In the genomic region with DNA sequence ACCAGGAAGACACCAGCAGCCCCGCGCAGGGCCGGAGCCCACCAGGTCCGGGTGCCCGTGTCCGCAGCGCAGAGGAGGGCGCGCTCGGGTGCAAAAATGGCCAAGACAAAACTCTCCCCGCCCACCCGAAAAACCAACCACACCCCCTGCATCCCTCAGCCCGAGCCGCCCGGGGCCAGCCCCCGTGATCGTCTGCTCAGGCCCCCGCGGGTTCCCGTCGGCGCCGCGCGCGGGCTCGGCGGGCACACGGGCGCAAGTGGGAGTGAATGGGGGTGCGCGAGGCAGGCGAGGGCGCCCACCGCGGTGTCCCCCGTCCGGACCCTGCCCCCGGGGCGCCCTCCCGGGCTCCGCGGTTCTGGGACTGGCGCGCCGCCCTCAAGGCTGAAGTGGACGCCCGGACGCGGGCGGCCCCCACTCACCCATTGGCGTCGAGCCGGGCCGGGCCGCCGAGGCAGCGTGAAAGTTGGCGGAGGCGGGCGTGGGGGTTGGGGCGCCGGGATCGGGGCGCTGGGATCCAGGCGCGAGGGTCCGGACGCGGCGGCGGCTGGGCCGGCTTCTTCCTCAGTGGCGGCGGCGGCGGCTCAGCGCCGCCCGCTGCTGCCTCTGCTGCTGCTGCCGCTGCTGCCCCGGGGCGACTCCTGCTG, we compare ENCODE assay signal across 8 cellular contexts. TPM values are rescaled to one million over a fixed set of nuclear protein-coding genes. Genes with fewer than 3 reads are reported as not detected.
DNase-seq lines count a peak whose midpoint lies in the region; ATAC-seq, FAIRE-seq and TF ChIP-seq lines count a peak whose summit lies in the region.

No MANE protein-coding gene starts in this region.

- H3K27ac Mint-ChIP-seq in activated T-cell treated with anti-CD3 and anti-CD28 coated beads, Interleukin-2, amount 50 U/mL, for 24 hours, result no peak overlapping the region

- no peak for FAIRE-seq in frontal cortex (lab: Jason Lieb, UNC)
- FAIRE-seq in pancreas (lab: Jason Lieb, UNC), result no peak

- H3K4me1 ChIP-seq in pancreas, result no peaks in the 10 kb centered on the region

- H3K36me3 ChIP-seq in pancreas, result no peaks in the 10 kb centered on the region

- no peaks in the 10 kb centered on the region for H3K36me3 Mint-ChIP-seq in activated T-cell treated with anti-CD3 and anti-CD28 coated beads, Interleukin-2, amount 50 U/mL, for 24 hours (ENCODE audit: low read depth)

- H3K27me3 ChIP-seq in pancreas, result no peaks in the 10 kb centered on the region

- H3K9me3 Mint-ChIP-seq in activated T-cell treated with anti-CD3 and anti-CD28 coated beads, Interleukin-2, amount 50 U/mL, for 24 hours, result no peaks in the 10 kb centered on the region

- no peaks in the 10 kb centered on the region for H3K9me3 ChIP-seq in pancreas

- 1 to 29% methylated on average over 29 to 83 of the region's 83 CpGs for WGBS in pancreas, 2 donors

- H3K4me3 ChIP-seq in GM12864 (ENCODE audit: low read depth, low read length) (peak overlapping the region; percentile 79), pancreas (peak overlapping the region; percentile 49 to 71 (median 54))

- H3K4me1 Mint-ChIP-seq in activated T-cell treated with anti-CD3 and anti-CD28 coated beads, Interleukin-2, amount 50 U/mL, for 24 hours (ENCODE audit: low read depth), result peaks cover 57% of the 10 kb centered on the region

- intact Hi-C loops in pancreas (cut with DNase I), result loop anchor here in 1 of 3 donors (10.0 kb wide), 1 partner anchor 152 kb away; no protein-coding TSS in a partner anchor

- TF ChIP-seq CTCF in GM12864 (IDR thresholded peaks at IDR 0.05; ENCODE audit: low read depth, low read length, missing control alignments), result no peak
- no peak for TF ChIP-seq CTCF in pancreas (IDR thresholded peaks at IDR 0.05)

- H3K27ac ChIP-seq in pancreas, result peak overlapping the region in 1 of 4 donors; percentile 44

- ATAC-seq in HG03521 (IDR thresholded peaks at IDR 0.05; ENCODE audit: unreplicated experiment), result peak; percentile 21
- ATAC-seq in pancreas, result peak; percentile 24 to 42 (median 38)
- ATAC-seq in HG03469 (IDR thresholded peaks at IDR 0.05; ENCODE audit: unreplicated experiment), result no peak

- H3K4me3 Mint-ChIP-seq in activated T-cell treated with anti-CD3 and anti-CD28 coated beads, Interleukin-2, amount 50 U/mL, for 24 hours, result peak overlapping the region; percentile 81

- H3K27me3 Mint-ChIP-seq in activated T-cell treated with anti-CD3 and anti-CD28 coated beads, Interleukin-2, amount 50 U/mL, for 24 hours, result peaks cover 6% of the 10 kb centered on the region

- no peak for DNase-seq in GM12864 (ENCODE audit: low read depth)
- DNase-seq in activated T-cell treated with anti-CD3 and anti-CD28 coated beads, Interleukin-2, amount 50 U/mL, for 24 hours, result peak; percentile 53
- peak; percentile 16 to 31 for DNase-seq in frontal cortex (ENCODE audit: low spot score in 2 of 2)
- peak; percentile 13 to 71 (median 34) for DNase-seq in pancreas
- no peak for DNase-seq in SW 1271 (lab: John Stamatoyannopoulos, UW)
- no peak for DNase-seq in MV-4-11 (lab: John Stamatoyannopoulos, UW)

RNA-seq across cellular contexts. Expression of a gene that starts 0.4 kb away (rescaled TPM):
- total RNA-seq in frontal cortex (13.5 TPM), pancreas (10 to 100 TPM in 1 of 6 donors, 1 to 10 TPM in 5; 2.2 to 11.1 (median 4.9) TPM)
- polyA plus RNA-seq in pancreas, result 1 to 10 TPM; 3.5 to 5.1 TPM

Comparison
In these comparisons a context has a peak if more than half of its experiments do, and no peak if none do; other contexts are left out.
1. DNase-seq: peak in activated T-cell treated with anti-CD3 and anti-CD28 coated beads, Interleukin-2, amount 50 U/mL, for 24 hours (single experiment), frontal cortex (2 of 2) and pancreas (6 of 6); none in GM12864 (single experiment), SW 1271 (0 of 2) and MV-4-11 (single experiment).